Comparison of ENCODE assay signal across 1 cellular context in the genomic region with DNA sequence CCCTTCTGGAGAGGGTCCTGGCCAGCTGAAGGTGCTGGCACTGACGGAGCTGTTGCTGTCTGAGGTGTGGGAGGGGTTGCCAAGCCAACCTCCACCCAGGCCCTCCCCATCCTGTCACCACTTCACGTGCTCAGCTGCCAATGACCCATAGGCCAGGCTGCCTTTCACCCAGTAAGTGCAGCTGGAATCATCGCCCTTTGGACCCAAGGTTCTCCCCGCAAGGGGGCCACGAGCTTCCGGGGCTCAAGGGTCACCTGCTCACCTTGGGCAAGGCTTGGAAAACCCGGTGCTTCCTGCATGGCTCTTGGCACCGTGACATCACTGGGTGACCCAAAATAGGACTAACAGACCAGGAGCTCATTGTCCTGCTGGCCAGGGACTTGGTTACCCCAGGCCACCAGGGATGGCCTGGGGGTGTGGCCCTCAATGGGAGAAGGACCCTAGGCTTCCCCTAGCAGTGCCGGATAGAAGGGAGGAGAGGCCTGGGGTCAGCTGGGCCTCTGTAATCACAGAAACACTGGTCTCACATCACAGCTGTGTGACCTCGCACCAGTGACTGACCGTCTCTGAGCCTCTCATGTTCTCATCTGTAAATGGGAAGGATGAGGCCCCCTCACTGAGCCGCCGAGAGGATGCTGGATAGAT.
TF ChIP-seq lines count a peak whose summit lies in the region.

No MANE protein-coding gene starts in this region.

TF ChIP-seq in HepG2, 621 proteins besides CTCF, POLR2A, EP300 and RAD21 (continued from another document and continues in another):
- TF ChIP-seq, protein P1, sequence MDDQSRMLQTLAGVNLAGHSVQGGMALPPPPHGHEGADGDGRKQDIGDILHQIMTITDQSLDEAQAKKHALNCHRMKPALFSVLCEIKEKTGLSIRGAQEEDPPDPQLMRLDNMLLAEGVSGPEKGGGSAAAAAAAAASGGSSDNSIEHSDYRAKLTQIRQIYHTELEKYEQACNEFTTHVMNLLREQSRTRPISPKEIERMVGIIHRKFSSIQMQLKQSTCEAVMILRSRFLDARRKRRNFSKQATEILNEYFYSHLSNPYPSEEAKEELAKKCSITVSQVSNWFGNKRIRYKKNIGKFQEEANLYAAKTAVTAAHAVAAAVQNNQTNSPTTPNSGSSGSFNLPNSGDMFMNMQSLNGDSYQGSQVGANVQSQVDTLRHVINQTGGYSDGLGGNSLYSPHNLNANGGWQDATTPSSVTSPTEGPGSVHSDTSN (CRISPR knock-in tag; IDR thresholded peaks at IDR 0.05; ENCODE audit: borderline replicate concordance): no peak
- TF ChIP-seq SIX1 (CRISPR knock-in tag; IDR thresholded peaks at IDR 0.05; ENCODE audit: borderline replicate concordance) (peak; percentile 75; the same call in 1 of the 2 replicates), ZFP37 (CRISPR knock-in tag; IDR thresholded peaks at IDR 0.05; ENCODE audit: borderline replicate concordance) (0 out of 2 replicates have a peak, but pooled peaks have one; percentile 64), ZFAT (CRISPR knock-in tag; conservative IDR thresholded peaks at IDR 0.05) (no peak), ZNF460 (CRISPR knock-in tag; IDR thresholded peaks at IDR 0.05; ENCODE audit: borderline replicate concordance) (no peak; the same call in 1 of the 2 replicates), ZFP82 (CRISPR knock-in tag; IDR thresholded peaks at IDR 0.05; ENCODE audit: borderline replicate concordance) (no peak), SMARCE1 (IDR thresholded peaks at IDR 0.05; ENCODE audit: borderline replicate concordance) (no peak), ZNF567 (CRISPR knock-in tag; IDR thresholded peaks at IDR 0.05; ENCODE audit: borderline replicate concordance) (no peak), MYNN (CRISPR knock-in tag; IDR thresholded peaks at IDR 0.05; ENCODE audit: low read depth) (no peak), ADNP (CRISPR knock-in tag; IDR thresholded peaks at IDR 0.05) (no peak; the same call in 1 of the 2 replicates), ZNF256 (CRISPR knock-in tag; conservative IDR thresholded peaks at IDR 0.05) (no peak), GTF3A (CRISPR knock-in tag; conservative IDR thresholded peaks at IDR 0.05) (peak; percentile 96; the same call in 1 of the 2 replicates), PAWR (CRISPR knock-in tag; IDR thresholded peaks at IDR 0.05; ENCODE audit: borderline replicate concordance) (0 out of 2 replicates have a peak, but pooled peaks have one; percentile 65), SMAD9 (CRISPR knock-in tag; IDR thresholded peaks at IDR 0.05) (no peak), GLI4 (CRISPR knock-in tag; IDR thresholded peaks at IDR 0.05; ENCODE audit: borderline replicate concordance) (no peak), POLR2G (IDR thresholded peaks at IDR 0.05; ENCODE audit: low read depth, low read length) (no peak)
- TF ChIP-seq, protein P2, sequence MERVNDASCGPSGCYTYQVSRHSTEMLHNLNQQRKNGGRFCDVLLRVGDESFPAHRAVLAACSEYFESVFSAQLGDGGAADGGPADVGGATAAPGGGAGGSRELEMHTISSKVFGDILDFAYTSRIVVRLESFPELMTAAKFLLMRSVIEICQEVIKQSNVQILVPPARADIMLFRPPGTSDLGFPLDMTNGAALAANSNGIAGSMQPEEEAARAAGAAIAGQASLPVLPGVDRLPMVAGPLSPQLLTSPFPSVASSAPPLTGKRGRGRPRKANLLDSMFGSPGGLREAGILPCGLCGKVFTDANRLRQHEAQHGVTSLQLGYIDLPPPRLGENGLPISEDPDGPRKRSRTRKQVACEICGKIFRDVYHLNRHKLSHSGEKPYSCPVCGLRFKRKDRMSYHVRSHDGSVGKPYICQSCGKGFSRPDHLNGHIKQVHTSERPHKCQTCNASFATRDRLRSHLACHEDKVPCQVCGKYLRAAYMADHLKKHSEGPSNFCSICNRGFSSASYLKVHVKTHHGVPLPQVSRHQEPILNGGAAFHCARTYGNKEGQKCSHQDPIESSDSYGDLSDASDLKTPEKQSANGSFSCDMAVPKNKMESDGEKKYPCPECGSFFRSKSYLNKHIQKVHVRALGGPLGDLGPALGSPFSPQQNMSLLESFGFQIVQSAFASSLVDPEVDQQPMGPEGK (CRISPR knock-in tag; IDR thresholded peaks at IDR 0.05): peak; percentile 100
- TF ChIP-seq, protein P3, sequence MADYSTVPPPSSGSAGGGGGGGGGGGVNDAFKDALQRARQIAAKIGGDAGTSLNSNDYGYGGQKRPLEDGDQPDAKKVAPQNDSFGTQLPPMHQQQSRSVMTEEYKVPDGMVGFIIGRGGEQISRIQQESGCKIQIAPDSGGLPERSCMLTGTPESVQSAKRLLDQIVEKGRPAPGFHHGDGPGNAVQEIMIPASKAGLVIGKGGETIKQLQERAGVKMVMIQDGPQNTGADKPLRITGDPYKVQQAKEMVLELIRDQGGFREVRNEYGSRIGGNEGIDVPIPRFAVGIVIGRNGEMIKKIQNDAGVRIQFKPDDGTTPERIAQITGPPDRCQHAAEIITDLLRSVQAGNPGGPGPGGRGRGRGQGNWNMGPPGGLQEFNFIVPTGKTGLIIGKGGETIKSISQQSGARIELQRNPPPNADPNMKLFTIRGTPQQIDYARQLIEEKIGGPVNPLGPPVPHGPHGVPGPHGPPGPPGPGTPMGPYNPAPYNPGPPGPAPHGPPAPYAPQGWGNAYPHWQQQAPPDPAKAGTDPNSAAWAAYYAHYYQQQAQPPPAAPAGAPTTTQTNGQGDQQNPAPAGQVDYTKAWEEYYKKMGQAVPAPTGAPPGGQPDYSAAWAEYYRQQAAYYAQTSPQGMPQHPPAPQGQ (CRISPR knock-in tag; IDR thresholded peaks at IDR 0.05; ENCODE audit: borderline replicate concordance): no peak; the same call in 1 of the 2 replicates
- TF ChIP-seq, protein P4, sequence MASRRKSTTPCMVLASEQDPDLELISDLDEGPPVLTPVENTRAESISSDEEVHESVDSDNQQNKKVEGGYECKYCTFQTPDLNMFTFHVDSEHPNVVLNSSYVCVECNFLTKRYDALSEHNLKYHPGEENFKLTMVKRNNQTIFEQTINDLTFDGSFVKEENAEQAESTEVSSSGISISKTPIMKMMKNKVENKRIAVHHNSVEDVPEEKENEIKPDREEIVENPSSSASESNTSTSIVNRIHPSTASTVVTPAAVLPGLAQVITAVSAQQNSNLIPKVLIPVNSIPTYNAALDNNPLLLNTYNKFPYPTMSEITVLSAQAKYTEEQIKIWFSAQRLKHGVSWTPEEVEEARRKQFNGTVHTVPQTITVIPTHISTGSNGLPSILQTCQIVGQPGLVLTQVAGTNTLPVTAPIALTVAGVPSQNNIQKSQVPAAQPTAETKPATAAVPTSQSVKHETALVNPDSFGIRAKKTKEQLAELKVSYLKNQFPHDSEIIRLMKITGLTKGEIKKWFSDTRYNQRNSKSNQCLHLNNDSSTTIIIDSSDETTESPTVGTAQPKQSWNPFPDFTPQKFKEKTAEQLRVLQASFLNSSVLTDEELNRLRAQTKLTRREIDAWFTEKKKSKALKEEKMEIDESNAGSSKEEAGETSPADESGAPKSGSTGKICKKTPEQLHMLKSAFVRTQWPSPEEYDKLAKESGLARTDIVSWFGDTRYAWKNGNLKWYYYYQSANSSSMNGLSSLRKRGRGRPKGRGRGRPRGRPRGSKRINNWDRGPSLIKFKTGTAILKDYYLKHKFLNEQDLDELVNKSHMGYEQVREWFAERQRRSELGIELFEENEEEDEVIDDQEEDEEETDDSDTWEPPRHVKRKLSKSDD (CRISPR knock-in tag; IDR thresholded peaks at IDR 0.05; ENCODE audit: low read depth): peak; percentile 82
- TF ChIP-seq, protein P5, sequence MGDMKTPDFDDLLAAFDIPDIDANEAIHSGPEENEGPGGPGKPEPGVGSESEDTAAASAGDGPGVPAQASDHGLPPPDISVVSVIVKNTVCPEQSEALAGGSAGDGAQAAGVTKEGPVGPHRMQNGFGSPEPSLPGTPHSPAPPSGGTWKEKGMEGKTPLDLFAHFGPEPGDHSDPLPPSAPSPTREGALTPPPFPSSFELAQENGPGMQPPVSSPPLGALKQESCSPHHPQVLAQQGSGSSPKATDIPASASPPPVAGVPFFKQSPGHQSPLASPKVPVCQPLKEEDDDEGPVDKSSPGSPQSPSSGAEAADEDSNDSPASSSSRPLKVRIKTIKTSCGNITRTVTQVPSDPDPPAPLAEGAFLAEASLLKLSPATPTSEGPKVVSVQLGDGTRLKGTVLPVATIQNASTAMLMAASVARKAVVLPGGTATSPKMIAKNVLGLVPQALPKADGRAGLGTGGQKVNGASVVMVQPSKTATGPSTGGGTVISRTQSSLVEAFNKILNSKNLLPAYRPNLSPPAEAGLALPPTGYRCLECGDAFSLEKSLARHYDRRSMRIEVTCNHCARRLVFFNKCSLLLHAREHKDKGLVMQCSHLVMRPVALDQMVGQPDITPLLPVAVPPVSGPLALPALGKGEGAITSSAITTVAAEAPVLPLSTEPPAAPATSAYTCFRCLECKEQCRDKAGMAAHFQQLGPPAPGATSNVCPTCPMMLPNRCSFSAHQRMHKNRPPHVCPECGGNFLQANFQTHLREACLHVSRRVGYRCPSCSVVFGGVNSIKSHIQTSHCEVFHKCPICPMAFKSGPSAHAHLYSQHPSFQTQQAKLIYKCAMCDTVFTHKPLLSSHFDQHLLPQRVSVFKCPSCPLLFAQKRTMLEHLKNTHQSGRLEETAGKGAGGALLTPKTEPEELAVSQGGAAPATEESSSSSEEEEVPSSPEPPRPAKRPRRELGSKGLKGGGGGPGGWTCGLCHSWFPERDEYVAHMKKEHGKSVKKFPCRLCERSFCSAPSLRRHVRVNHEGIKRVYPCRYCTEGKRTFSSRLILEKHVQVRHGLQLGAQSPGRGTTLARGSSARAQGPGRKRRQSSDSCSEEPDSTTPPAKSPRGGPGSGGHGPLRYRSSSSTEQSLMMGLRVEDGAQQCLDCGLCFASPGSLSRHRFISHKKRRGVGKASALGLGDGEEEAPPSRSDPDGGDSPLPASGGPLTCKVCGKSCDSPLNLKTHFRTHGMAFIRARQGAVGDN (CRISPR knock-in tag; IDR thresholded peaks at IDR 0.05): peak; percentile 97
- TF ChIP-seq, protein P6, sequence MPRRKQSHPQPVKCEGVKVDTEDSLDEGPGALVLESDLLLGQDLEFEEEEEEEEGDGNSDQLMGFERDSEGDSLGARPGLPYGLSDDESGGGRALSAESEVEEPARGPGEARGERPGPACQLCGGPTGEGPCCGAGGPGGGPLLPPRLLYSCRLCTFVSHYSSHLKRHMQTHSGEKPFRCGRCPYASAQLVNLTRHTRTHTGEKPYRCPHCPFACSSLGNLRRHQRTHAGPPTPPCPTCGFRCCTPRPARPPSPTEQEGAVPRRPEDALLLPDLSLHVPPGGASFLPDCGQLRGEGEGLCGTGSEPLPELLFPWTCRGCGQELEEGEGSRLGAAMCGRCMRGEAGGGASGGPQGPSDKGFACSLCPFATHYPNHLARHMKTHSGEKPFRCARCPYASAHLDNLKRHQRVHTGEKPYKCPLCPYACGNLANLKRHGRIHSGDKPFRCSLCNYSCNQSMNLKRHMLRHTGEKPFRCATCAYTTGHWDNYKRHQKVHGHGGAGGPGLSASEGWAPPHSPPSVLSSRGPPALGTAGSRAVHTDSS (CRISPR knock-in tag; conservative IDR thresholded peaks at IDR 0.05): 0 out of 2 replicates have a peak, but pooled peaks have one; percentile 46
- TF ChIP-seq, protein P7, sequence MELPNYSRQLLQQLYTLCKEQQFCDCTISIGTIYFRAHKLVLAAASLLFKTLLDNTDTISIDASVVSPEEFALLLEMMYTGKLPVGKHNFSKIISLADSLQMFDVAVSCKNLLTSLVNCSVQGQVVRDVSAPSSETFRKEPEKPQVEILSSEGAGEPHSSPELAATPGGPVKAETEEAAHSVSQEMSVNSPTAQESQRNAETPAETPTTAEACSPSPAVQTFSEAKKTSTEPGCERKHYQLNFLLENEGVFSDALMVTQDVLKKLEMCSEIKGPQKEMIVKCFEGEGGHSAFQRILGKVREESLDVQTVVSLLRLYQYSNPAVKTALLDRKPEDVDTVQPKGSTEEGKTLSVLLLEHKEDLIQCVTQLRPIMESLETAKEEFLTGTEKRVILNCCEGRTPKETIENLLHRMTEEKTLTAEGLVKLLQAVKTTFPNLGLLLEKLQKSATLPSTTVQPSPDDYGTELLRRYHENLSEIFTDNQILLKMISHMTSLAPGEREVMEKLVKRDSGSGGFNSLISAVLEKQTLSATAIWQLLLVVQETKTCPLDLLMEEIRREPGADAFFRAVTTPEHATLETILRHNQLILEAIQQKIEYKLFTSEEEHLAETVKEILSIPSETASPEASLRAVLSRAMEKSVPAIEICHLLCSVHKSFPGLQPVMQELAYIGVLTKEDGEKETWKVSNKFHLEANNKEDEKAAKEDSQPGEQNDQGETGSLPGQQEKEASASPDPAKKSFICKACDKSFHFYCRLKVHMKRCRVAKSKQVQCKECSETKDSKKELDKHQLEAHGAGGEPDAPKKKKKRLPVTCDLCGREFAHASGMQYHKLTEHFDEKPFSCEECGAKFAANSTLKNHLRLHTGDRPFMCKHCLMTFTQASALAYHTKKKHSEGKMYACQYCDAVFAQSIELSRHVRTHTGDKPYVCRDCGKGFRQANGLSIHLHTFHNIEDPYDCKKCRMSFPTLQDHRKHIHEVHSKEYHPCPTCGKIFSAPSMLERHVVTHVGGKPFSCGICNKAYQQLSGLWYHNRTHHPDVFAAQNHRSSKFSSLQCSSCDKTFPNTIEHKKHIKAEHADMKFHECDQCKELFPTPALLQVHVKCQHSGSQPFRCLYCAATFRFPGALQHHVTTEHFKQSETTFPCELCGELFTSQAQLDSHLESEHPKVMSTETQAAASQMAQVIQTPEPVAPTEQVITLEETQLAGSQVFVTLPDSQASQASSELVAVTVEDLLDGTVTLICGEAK (IDR thresholded peaks at IDR 0.05): no peak
- TF ChIP-seq, protein P7 (CRISPR knock-in tag; IDR thresholded peaks at IDR 0.05): peak; percentile 84; the same call in 1 of the 2 replicates
